Comparison of ENCODE assay signal across 22 cellular contexts in genomic region chr1:53698381-53698980, GRCh38. TPM values are rescaled to one million over a fixed set of nuclear protein-coding genes. Genes with fewer than 3 reads are reported as not detected.
"Had no signal": no experiment of that assay in that cellular context is flagged by ENCODE, and none has a peak within 500 bp of the region (broad histone marks: within the 10 kb centered on the region; RNA-seq: fewer than 3 reads in every experiment).

No MANE protein-coding gene starts in this region.

- H3K4me3 ChIP-seq: body of pancreas, colonic mucosa, gastroesophageal sphincter, heart left ventricle, mucosa of descending colon, sigmoid colon, tibial artery had no signal

- H3K27ac Mint-ChIP-seq: activated CD4-positive, alpha-beta T cell treated with anti-CD3 and anti-CD28 coated beads, Interleukin-2, amount 10 ng/mL, durations not matched to agents 24 days and 14 days; activated naive CD4-positive, alpha-beta T cell treated with anti-CD3 and anti-CD28 coated beads for 36 hours; memory B cell; naive thymus-derived CD4-positive, alpha-beta T cell had no signal

- H3K9me3 ChIP-seq: body of pancreas, colonic mucosa, gastroesophageal sphincter, heart left ventricle, mucosa of descending colon, sigmoid colon, tibial artery had no signal

- H3K36me3 Mint-ChIP-seq: memory B cell; naive thymus-derived CD4-positive, alpha-beta T cell had no signal

- H3K4me3 Mint-ChIP-seq: activated CD4-positive, alpha-beta T cell treated with anti-CD3 and anti-CD28 coated beads, Interleukin-2, amount 10 ng/mL, durations not matched to agents 24 days and 14 days; activated naive CD4-positive, alpha-beta T cell treated with anti-CD3 and anti-CD28 coated beads for 36 hours; activated T-cell treated with anti-CD3 and anti-CD28 coated beads, Interleukin-2, amount 50 U/mL, for 4 hours; memory B cell; naive thymus-derived CD4-positive, alpha-beta T cell had no signal

- FAIRE-seq: urothelium cell line had no signal

- H2AFZ ChIP-seq: parathyroid adenoma had no signal

- H3K4me1 Mint-ChIP-seq: activated CD4-positive, alpha-beta T cell treated with anti-CD3 and anti-CD28 coated beads, Interleukin-2, amount 10 ng/mL, durations not matched to agents 24 days and 14 days; memory B cell; naive thymus-derived CD4-positive, alpha-beta T cell had no signal

- H3K4me1 ChIP-seq: body of pancreas, colonic mucosa, gastroesophageal sphincter, parathyroid adenoma, sigmoid colon, tibial artery had no signal

- H3K36me3 ChIP-seq: colonic mucosa, gastroesophageal sphincter, heart left ventricle, sigmoid colon, tibial artery had no signal

- ATAC-seq: activated T-cell treated with anti-CD3 and anti-CD28 coated beads, Interleukin-2, amount 50 U/mL, for 4 hours; body of pancreas; naive thymus-derived CD4-positive, alpha-beta T cell had no signal

- H3K9me3 Mint-ChIP-seq: activated CD4-positive, alpha-beta T cell treated with anti-CD3 and anti-CD28 coated beads, Interleukin-2, amount 10 ng/mL, durations not matched to agents 24 days and 14 days; activated naive CD4-positive, alpha-beta T cell treated with anti-CD3 and anti-CD28 coated beads for 36 hours; activated T-cell treated with anti-CD3 and anti-CD28 coated beads, Interleukin-2, amount 50 U/mL, for 4 hours; memory B cell; naive thymus-derived CD4-positive, alpha-beta T cell had no signal

- H3K27me3 ChIP-seq: body of pancreas, colonic mucosa, sigmoid colon had no signal

- H3K9ac ChIP-seq: parathyroid adenoma had no signal

- H3K27me3 Mint-ChIP-seq: activated CD4-positive, alpha-beta T cell treated with anti-CD3 and anti-CD28 coated beads, Interleukin-2, amount 10 ng/mL, durations not matched to agents 24 days and 14 days had no signal

- H3K27ac ChIP-seq: body of pancreas, colonic mucosa, heart left ventricle, parathyroid adenoma, sigmoid colon, tibial artery had no signal

- H3K79me2 ChIP-seq: parathyroid adenoma had no signal

- DNase-seq: activated CD4-positive, alpha-beta T cell treated with anti-CD3 and anti-CD28 coated beads, Interleukin-2, amount 10 ng/mL, durations not matched to agents 24 days and 14 days; activated CD8-positive, alpha-beta memory T cell treated with anti-CD3 and anti-CD28 coated beads, Interleukin-2, amount 50 U/mL, for 4 hours; activated naive CD4-positive, alpha-beta T cell treated with anti-CD3 and anti-CD28 coated beads for 36 hours; activated T-cell treated with anti-CD3 and anti-CD28 coated beads, Interleukin-2, amount 50 U/mL, for 4 hours; body of pancreas; colonic mucosa; erythroblast; heart left ventricle; kidney glomerular epithelial cell; naive thymus-derived CD4-positive, alpha-beta T cell; stimulated activated CD4-positive, alpha-beta T cell treated with anti-CD3 and anti-CD28 coated beads, Interleukin-12 subunit alpha, Interleukin-12 subunit beta, amount 100 ng/mL, for 4 hours; stimulated activated CD4-positive, alpha-beta T cell treated with anti-CD3 and anti-CD28 coated beads, Interleukin-1b, Interleukin-23, amount 100 ng/mL, for 48 hours; stimulated activated naive CD4-positive, alpha-beta T cell treated with Interleukin-2 at 50 U/mL for 16 hours; T1000; tibial artery had no signal

RNA-seq across cellular contexts. Expression of gene GLIS1, which starts 40.5 kb away (rescaled TPM):
- total RNA-seq: activated CD4-positive, alpha-beta T cell treated with anti-CD3 and anti-CD28 coated beads, Interleukin-2, amount 10 ng/mL, durations not matched to agents 24 days and 14 days; activated naive CD4-positive, alpha-beta T cell treated with anti-CD3 and anti-CD28 coated beads for 36 hours; activated T-cell treated with anti-CD3 and anti-CD28 coated beads, Interleukin-2, amount 50 U/mL, for 4 hours; naive thymus-derived CD4-positive, alpha-beta T cell; T-helper 1 cell treated with Interleukin-12 subunit alpha and Interleukin-12 subunit beta and Interleukin-4 antibody, amounts not matched to agents 30 ng/mL and 1 ng/mL, for 36 hours had no signal
- polyA plus RNA-seq: naive thymus-derived CD4-positive, alpha-beta T cell had no signal
